ENCODE assay signal across 8 cellular contexts in the genomic region with DNA sequence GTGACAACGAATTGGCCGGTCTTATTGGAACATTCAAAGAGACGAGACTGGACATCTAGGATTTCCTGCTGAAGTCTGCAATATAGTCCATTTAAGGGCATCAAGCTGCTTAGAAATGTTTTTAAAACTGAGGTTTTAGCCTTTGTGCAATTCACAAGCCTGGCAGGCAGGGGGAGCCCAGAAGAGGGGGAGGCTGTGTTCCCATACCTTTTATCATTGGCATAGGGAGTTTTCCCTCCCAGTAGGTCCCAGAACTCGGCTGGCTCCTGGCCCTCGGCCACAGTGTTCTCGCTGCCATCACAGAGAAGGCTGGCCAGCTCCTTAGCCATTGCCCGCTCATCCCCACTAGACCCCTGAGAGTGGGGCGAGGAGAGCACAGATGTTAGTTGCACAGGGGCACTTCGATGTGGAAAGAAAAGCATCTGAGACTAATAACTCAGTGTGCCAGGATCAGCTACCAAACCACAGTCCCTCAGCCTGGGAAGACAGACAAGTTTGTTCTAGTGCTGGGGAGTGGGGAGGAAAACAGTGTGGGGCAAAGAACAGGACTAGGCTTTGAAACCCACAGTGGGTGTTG. TPM values are rescaled to one million over a fixed set of nuclear protein-coding genes. Genes with fewer than 3 reads are reported as not detected.
DNase-seq lines count a peak whose midpoint lies in the region; ATAC-seq, FAIRE-seq and TF ChIP-seq lines count a peak whose summit lies in the region.

No MANE protein-coding gene starts in this region.

- no peaks in the 10 kb centered on the region for H3K79me2 ChIP-seq in SK-N-SH (ENCODE audit: insufficient read depth)
- no peaks in the 10 kb centered on the region for H3K79me2 ChIP-seq in HepG2 (ENCODE audit: insufficient read depth, low read length)

- TF ChIP-seq RAD21 in SK-N-SH (IDR thresholded peaks at IDR 0.05; ENCODE audit: low read length) (peak; percentile 64), HepG2 (CRISPR knock-in tag; IDR thresholded peaks at IDR 0.05) (peak; percentile 54)

- H3F3A ChIP-seq in SK-N-SH (replicated peaks; ENCODE audit: insufficient read depth) = peaks cover 7% of the 10 kb centered on the region

- peak; percentile 54 for FAIRE-seq in HepG2 (lab: Jason Lieb, UNC)

- POLR2A ChIA-PET in SK-N-SH (lab: Yijun Ruan, JAX) = no interaction called here
- POLR2A ChIA-PET in HepG2 (lab: Yijun Ruan, JAX) = no interaction called here

- H3K4me3 ChIP-seq in SK-N-SH (ENCODE audit: low read depth in 2 of 2, low read length in 1 of 2) = no peak overlapping the region
- H3K4me3 ChIP-seq in HepG2 (replicated peaks in 1 of 3; ENCODE audit: insufficient read depth in 1 of 3, low read depth in 2 of 3, low read length in 3 of 3) = no peak overlapping the region
- H3K4me3 ChIP-seq in thoracic aorta = no peak overlapping the region

- BruUV-seq in HepG2 (replicated peaks; lab: Mats Ljungman, UMichigan) = no TSS peak

- H3K9me2 ChIP-seq in SK-N-SH = no peaks in the 10 kb centered on the region

- H3K9ac ChIP-seq in SK-N-SH = no peak overlapping the region
- H3K9ac ChIP-seq in HepG2 (ENCODE audit: insufficient read depth, low read depth, low read length) = no peak overlapping the region

- H3K27me3 ChIP-seq in SK-N-SH (ENCODE audit: insufficient read depth) (no peaks in the 10 kb centered on the region), HepG2 (ENCODE audit: control insufficient read depth in 1 of 2, insufficient read depth in 2 of 2, low read length in 2 of 2) (no peaks in the 10 kb centered on the region), thoracic aorta (replicated peaks; ENCODE audit: insufficient read depth) (no peaks in the 10 kb centered on the region)

- H3K9me3 ChIP-seq in SK-N-SH (no peaks in the 10 kb centered on the region), HepG2 (ENCODE audit: low read length) (no peaks in the 10 kb centered on the region), thoracic aorta (no peaks in the 10 kb centered on the region)

- peak; percentile 89 for ATAC-seq in HepG2
- peak; percentile 76 for ATAC-seq in thoracic aorta (ENCODE audit: insufficient number of reproducible peaks, low FRiP score, low read depth)
- ATAC-seq in GM18873 (IDR thresholded peaks at IDR 0.05; ENCODE audit: low FRiP score, unreplicated experiment) = no peak

- H3K27ac ChIP-seq in SK-N-SH (ENCODE audit: low read depth in 2 of 2, low read length in 1 of 2) (no peak overlapping the region), HepG2 (ENCODE audit: extremely low read length, insufficient read depth, low read length) (no peak overlapping the region), thoracic aorta (no peak overlapping the region)

- H3K36me3 ChIP-seq in SK-N-SH (replicated peaks in 1 of 2; ENCODE audit: control insufficient read depth in 1 of 2, insufficient read depth in 2 of 2, low read length in 1 of 2) = peaks cover 21 to 63% of the 10 kb centered on the region in 2 experiments
- peaks cover 6 to 16% of the 10 kb centered on the region in 2 experiments; a peak in 4 of 5 replicates for H3K36me3 ChIP-seq in HepG2 (replicated peaks in 1 of 2; ENCODE audit: control insufficient read depth in 1 of 2, insufficient read depth in 2 of 2, low read length in 2 of 2)
- H3K36me3 ChIP-seq in thoracic aorta = peaks cover 50% of the 10 kb centered on the region

- 56% methylated on average over 8 of the region's 9 CpGs for WGBS in SK-N-SH (ENCODE audit: low lambda C conversion rate)
- WGBS in HepG2 (ENCODE audit: low lambda C conversion rate) = 79% methylated on average over 8 of the region's 9 CpGs

- in situ Hi-C loops in HepG2 (cut with HindIII; ENCODE audit: extremely low pct_ligation_motif_present, low pct_unique_long_range_greater_than_20kb) = no loop called here

- DNase-seq in DMS153 treated with DMSO at 0.1 percent for 48 hours (lab: John Stamatoyannopoulos, UW; ENCODE audit: unreplicated experiment) (peak; percentile 17), HT1080 (ENCODE audit: low read depth) (peak; percentile 55), SK-N-SH (peak; percentile 68), HepG2 (ENCODE audit: low spot score) (peak; percentile 23), thoracic aorta (ENCODE audit: low spot score) (peak; percentile 22), NOMO-1 treated with DMSO at 0.1 percent for 48 hours (lab: John Stamatoyannopoulos, UW; ENCODE audit: unreplicated experiment) (no peak)
- peak; percentile 19 for DNase-seq in central memory CD4-positive, alpha-beta T cell

- no peak for TF ChIP-seq EP300 in SK-N-SH (IDR thresholded peaks at IDR 0.05; ENCODE audit: borderline replicate concordance in 1 of 2, low read depth in 1 of 2, low read length in 1 of 2)
- TF ChIP-seq EP300 in HepG2 (IDR thresholded peaks at IDR 0.05; ENCODE audit: low read depth in 2 of 2, low read length in 2 of 2) = no peak
- TF ChIP-seq EP300 in HepG2 (CRISPR knock-in tag; IDR thresholded peaks at IDR 0.05; ENCODE audit: borderline replicate concordance) = no peak

- CTCF ChIA-PET in SK-N-SH (lab: Yijun Ruan, JAX) = interaction anchor here (0.9 to 12.0 kb wide), 18 partner anchors 9 to 104 kb away, joined by 3 to 96 read pairs (median 6); a partner anchor contains a TSS
- CTCF ChIA-PET in HepG2 (lab: Yijun Ruan, JAX; ENCODE audit: low intra/inter-chr PET ratio, low total read pairs) = interaction anchor here (1.2 to 3.2 kb wide), 2 partner anchors 12 to 102 kb away, joined by 4 to 54 read pairs; no protein-coding TSS in a partner anchor

- no peaks in the 10 kb centered on the region; a peak in 1 of 4 replicates for H3K4me1 ChIP-seq in SK-N-SH (ENCODE audit: control insufficient read depth in 1 of 2, insufficient read depth in 2 of 2, low read depth in 1 of 2, low read length in 1 of 2)
- H3K4me1 ChIP-seq in HepG2 (ENCODE audit: insufficient read depth, low read length) = no peaks in the 10 kb centered on the region
- H3K4me1 ChIP-seq in thoracic aorta (ENCODE audit: control insufficient read depth in 1 of 2, low read depth in 2 of 2) = peaks cover 0 to 8% of the 10 kb centered on the region in 2 donors

- H2AFZ ChIP-seq in SK-N-SH (ENCODE audit: low read depth) (no peak overlapping the region), HepG2 (ENCODE audit: low read length) (no peak overlapping the region)

- TF ChIP-seq POLR2A in HepG2 (IDR thresholded peaks at IDR 0.05; ENCODE audit: insufficient read depth in 1 of 2, low read depth in 2 of 2, low read length in 2 of 2) = no peak

- TF ChIP-seq CTCF in SK-N-SH (IDR thresholded peaks at IDR 0.05) (peak; percentile 79), HepG2 (CRISPR knock-in tag; IDR thresholded peaks at IDR 0.05) (peak; percentile 80), thoracic aorta (IDR thresholded peaks at IDR 0.05) (peak; percentile 83)

- intact Hi-C loops in HepG2 (cut with micrococcal nuclease; ENCODE audit: unreplicated experiment) = loop anchor here (1.0 kb wide), 2 partner anchors 28 to 102 kb away; no protein-coding TSS in a partner anchor

- H3K4me2 ChIP-seq in SK-N-SH = no peak overlapping the region
- no peak overlapping the region for H3K4me2 ChIP-seq in HepG2 (ENCODE audit: low read depth, low read length)

- H4K20me1 ChIP-seq in SK-N-SH (ENCODE audit: insufficient read depth) = no peaks in the 10 kb centered on the region
- 0 out of 2 replicates have a peak, but pooled peaks cover 3% of the 10 kb centered on the region for H4K20me1 ChIP-seq in HepG2 (ENCODE audit: insufficient read depth, low read length)

RNA-seq across cellular contexts. Expression of a gene that starts 15.1 kb away (rescaled TPM):
- 0.13 TPM in 2 replicates for total RNA-seq in HT1080 (2014; rRNA removed; shearing (Covaris generic))
- polyA plus RNA-seq in HT1080 (2015; cell fraction: cytosol; rRNA removed) = 0.07 and 0.42 TPM in 2 replicates
- 0.36 and 0.71 TPM in 2 replicates for polyA plus RNA-seq in HT1080 (2015; cell fraction: nucleus; rRNA removed)
- polyA plus RNA-seq in SK-N-SH (2012; rRNA removed) = 4.7 and 5.2 TPM in 2 replicates
- polyA plus RNA-seq in SK-N-SH (2012; cell fraction: cytosol; rRNA removed) = 1.2 and 1.4 TPM in 2 replicates
- 29.9 and 32.6 TPM in 2 replicates for polyA plus RNA-seq in SK-N-SH (2012; cell fraction: nucleus; rRNA removed)
- 0.53 and 1.2 TPM in 2 replicates for total RNA-seq in HepG2 (2016; rRNA removed; fragmentation: Illumina TruSeq; extraction: Trizol)
- 0.18 and 0.30 TPM in 2 replicates for total RNA-seq in HepG2 (2016; cell fraction: cytosol; rRNA removed; fragmentation: Illumina TruSeq; extraction: Trizol; ENCODE audit: low read depth)
- total RNA-seq in HepG2 (2016; cell fraction: insoluble cytoplasmic fraction; rRNA removed; fragmentation: Illumina TruSeq; extraction: Trizol) = 0.52 and 0.54 TPM in 2 replicates
- total RNA-seq in HepG2 (2016; cell fraction: membrane; rRNA removed; fragmentation: Illumina TruSeq; extraction: Trizol) = 0.21 and 0.40 TPM in 2 replicates
- total RNA-seq in HepG2 (2016; cell fraction: nucleus; rRNA removed; fragmentation: Illumina TruSeq; extraction: Trizol) = 0.44 and 0.59 TPM in 2 replicates
- polyA plus RNA-seq in HepG2 (2011; rRNA removed) = 1.4 and 2.0 TPM in 2 replicates
- polyA plus RNA-seq in HepG2 (2011; cell fraction: cytosol; rRNA removed) = 0.56 and 0.60 TPM in 2 replicates
- polyA plus RNA-seq in HepG2 (2011; cell fraction: nucleus; rRNA removed) = 3.6 and 16.3 TPM in 2 replicates
- 1.6 and 2.2 TPM in 2 replicates for polyA plus RNA-seq in HepG2 (2012)
- 0.09 TPM in 1 of 2 replicates, not detected in the other for polyA plus RNA-seq in HepG2 (2016; cell fraction: cytosol; fragmentation: Illumina TruSeq; extraction: Trizol; ENCODE audit: low read depth)
- 0.40 and 0.47 TPM in 2 replicates for polyA plus RNA-seq in HepG2 (2016; cell fraction: insoluble cytoplasmic fraction; fragmentation: Illumina TruSeq; extraction: Trizol; ENCODE audit: low read depth)
- 0.12 and 0.19 TPM in 2 replicates for polyA plus RNA-seq in HepG2 (2016; cell fraction: membrane; fragmentation: Illumina TruSeq; extraction: Trizol; ENCODE audit: low read depth)
- polyA plus RNA-seq in HepG2 (2016; cell fraction: nucleus; fragmentation: Illumina TruSeq; extraction: Trizol; ENCODE audit: insufficient read depth, low read depth) = 1.2 and 1.8 TPM in 2 replicates
- polyA minus RNA-seq in HepG2 (2011; rRNA and poly(A)+ RNA removed; ENCODE audit: low replicate concordance) = 0.54 and 2.1 TPM in 2 replicates
- polyA minus RNA-seq in HepG2 (2011; cell fraction: cytosol; rRNA and poly(A)+ RNA removed) = 0.70 and 1.2 TPM in 2 replicates
- 3.6 and 3.7 TPM in 2 replicates for polyA minus RNA-seq in HepG2 (2011; cell fraction: nucleus; rRNA and poly(A)+ RNA removed)
- total RNA-seq in thoracic aorta = 10 to 100 TPM in 1 of 2 donors, 1 to 10 TPM in 1; 2.2 to 15.3 TPM

RNA-seq across cellular contexts. Expression of a gene that starts 20.8 kb away (rescaled TPM):
- 55.0 and 57.6 TPM in 2 replicates for total RNA-seq in HT1080 (2014; rRNA removed; shearing (Covaris generic))
- polyA plus RNA-seq in HT1080 (2015; cell fraction: cytosol; rRNA removed) = 33.4 and 46.3 TPM in 2 replicates
- polyA plus RNA-seq in HT1080 (2015; cell fraction: nucleus; rRNA removed) = 30.0 and 37.5 TPM in 2 replicates
- 23.0 and 28.7 TPM in 2 replicates for polyA plus RNA-seq in SK-N-SH (2012; rRNA removed)
- 21.6 and 24.8 TPM in 2 replicates for polyA plus RNA-seq in SK-N-SH (2012; cell fraction: cytosol; rRNA removed)
- polyA plus RNA-seq in SK-N-SH (2012; cell fraction: nucleus; rRNA removed) = 22.6 and 32.2 TPM in 2 replicates
- 68.3 and 89.7 TPM in 2 replicates for total RNA-seq in HepG2 (2016; rRNA removed; fragmentation: Illumina TruSeq; extraction: Trizol)
- total RNA-seq in HepG2 (2016; cell fraction: cytosol; rRNA removed; fragmentation: Illumina TruSeq; extraction: Trizol; ENCODE audit: low read depth) = 3.6 and 5.5 TPM in 2 replicates
- total RNA-seq in HepG2 (2016; cell fraction: insoluble cytoplasmic fraction; rRNA removed; fragmentation: Illumina TruSeq; extraction: Trizol) = 68.1 and 86.4 TPM in 2 replicates
- total RNA-seq in HepG2 (2016; cell fraction: membrane; rRNA removed; fragmentation: Illumina TruSeq; extraction: Trizol) = 11.5 and 12.6 TPM in 2 replicates
- 22.8 and 27.6 TPM in 2 replicates for total RNA-seq in HepG2 (2016; cell fraction: nucleus; rRNA removed; fragmentation: Illumina TruSeq; extraction: Trizol)
- 24.0 and 29.8 TPM in 2 replicates for polyA plus RNA-seq in HepG2 (2011; rRNA removed)
- polyA plus RNA-seq in HepG2 (2011; cell fraction: cytosol; rRNA removed) = 23.1 and 23.8 TPM in 2 replicates
- polyA plus RNA-seq in HepG2 (2011; cell fraction: nucleus; rRNA removed) = 7.3 and 7.5 TPM in 2 replicates
- 31.2 and 34.6 TPM in 2 replicates for polyA plus RNA-seq in HepG2 (2012)
- polyA plus RNA-seq in HepG2 (2016; cell fraction: cytosol; fragmentation: Illumina TruSeq; extraction: Trizol; ENCODE audit: low read depth) = 5.3 and 5.4 TPM in 2 replicates
- 85.2 and 97.5 TPM in 2 replicates for polyA plus RNA-seq in HepG2 (2016; cell fraction: insoluble cytoplasmic fraction; fragmentation: Illumina TruSeq; extraction: Trizol; ENCODE audit: low read depth)
- 10.7 TPM in 2 replicates for polyA plus RNA-seq in HepG2 (2016; cell fraction: membrane; fragmentation: Illumina TruSeq; extraction: Trizol; ENCODE audit: low read depth)
- 48.3 and 48.4 TPM in 2 replicates for polyA plus RNA-seq in HepG2 (2016; cell fraction: nucleus; fragmentation: Illumina TruSeq; extraction: Trizol; ENCODE audit: insufficient read depth, low read depth)
- 8.7 and 16.9 TPM in 2 replicates for polyA minus RNA-seq in HepG2 (2011; rRNA and poly(A)+ RNA removed; ENCODE audit: low replicate concordance)
- 6.6 and 10.7 TPM in 2 replicates for polyA minus RNA-seq in HepG2 (2011; cell fraction: cytosol; rRNA and poly(A)+ RNA removed)
- polyA minus RNA-seq in HepG2 (2011; cell fraction: nucleus; rRNA and poly(A)+ RNA removed) = 9.7 and 11.1 TPM in 2 replicates
- 10 to 100 TPM; 15.4 to 19.3 TPM for total RNA-seq in thoracic aorta

RNA-seq across cellular contexts. Expression of a gene that starts 31.0 kb away (rescaled TPM):
- total RNA-seq in HT1080 (2014; rRNA removed; shearing (Covaris generic)) = 3.7 and 7.0 TPM in 2 replicates
- 8.1 and 9.3 TPM in 2 replicates for polyA plus RNA-seq in HT1080 (2015; cell fraction: cytosol; rRNA removed)
- 6.6 and 8.9 TPM in 2 replicates for polyA plus RNA-seq in HT1080 (2015; cell fraction: nucleus; rRNA removed)
- polyA plus RNA-seq in SK-N-SH (2012; rRNA removed) (10.3 and 10.8 TPM in 2 replicates), HepG2 (2011; rRNA removed) (10.8 and 11.4 TPM in 2 replicates)
- 10.6 and 11.1 TPM in 2 replicates for polyA plus RNA-seq in SK-N-SH (2012; cell fraction: cytosol; rRNA removed)
- 12.7 and 13.1 TPM in 2 replicates for polyA plus RNA-seq in SK-N-SH (2012; cell fraction: nucleus; rRNA removed)
- total RNA-seq in HepG2 (2016; rRNA removed; fragmentation: Illumina TruSeq; extraction: Trizol) (4.7 and 6.6 TPM in 2 replicates), thoracic aorta (1 to 10 TPM; 7.0 to 9.7 TPM)
- 1.7 and 1.9 TPM in 2 replicates for total RNA-seq in HepG2 (2016; cell fraction: cytosol; rRNA removed; fragmentation: Illumina TruSeq; extraction: Trizol; ENCODE audit: low read depth)
- total RNA-seq in HepG2 (2016; cell fraction: insoluble cytoplasmic fraction; rRNA removed; fragmentation: Illumina TruSeq; extraction: Trizol) = 5.0 and 5.9 TPM in 2 replicates
- total RNA-seq in HepG2 (2016; cell fraction: membrane; rRNA removed; fragmentation: Illumina TruSeq; extraction: Trizol) = 6.1 TPM in 2 replicates
- total RNA-seq in HepG2 (2016; cell fraction: nucleus; rRNA removed; fragmentation: Illumina TruSeq; extraction: Trizol) = 3.5 and 3.8 TPM in 2 replicates
- polyA plus RNA-seq in HepG2 (2011; cell fraction: cytosol; rRNA removed) = 9.7 and 10.4 TPM in 2 replicates
- polyA plus RNA-seq in HepG2 (2011; cell fraction: nucleus; rRNA removed) = 8.1 and 9.8 TPM in 2 replicates
- polyA plus RNA-seq in HepG2 (2012) = 7.8 and 9.8 TPM in 2 replicates
- 1.3 and 1.5 TPM in 2 replicates for polyA plus RNA-seq in HepG2 (2016; cell fraction: cytosol; fragmentation: Illumina TruSeq; extraction: Trizol; ENCODE audit: low read depth)
- polyA plus RNA-seq in HepG2 (2016; cell fraction: insoluble cytoplasmic fraction; fragmentation: Illumina TruSeq; extraction: Trizol; ENCODE audit: low read depth) = 6.4 and 8.5 TPM in 2 replicates
- polyA plus RNA-seq in HepG2 (2016; cell fraction: membrane; fragmentation: Illumina TruSeq; extraction: Trizol; ENCODE audit: low read depth) = 5.3 and 6.0 TPM in 2 replicates
- polyA plus RNA-seq in HepG2 (2016; cell fraction: nucleus; fragmentation: Illumina TruSeq; extraction: Trizol; ENCODE audit: insufficient read depth, low read depth) = 10.5 TPM in 2 replicates
- 6.5 and 19.9 TPM in 2 replicates for polyA minus RNA-seq in HepG2 (2011; rRNA and poly(A)+ RNA removed; ENCODE audit: low replicate concordance)
- 5.5 and 6.4 TPM in 2 replicates for polyA minus RNA-seq in HepG2 (2011; cell fraction: cytosol; rRNA and poly(A)+ RNA removed)
- polyA minus RNA-seq in HepG2 (2011; cell fraction: nucleus; rRNA and poly(A)+ RNA removed) = 3.5 and 5.6 TPM in 2 replicates

RNA-seq across cellular contexts. Expression of a gene that starts 31.5 kb away (rescaled TPM):
- total RNA-seq in HT1080 (2014; rRNA removed; shearing (Covaris generic)) = 26.9 and 31.6 TPM in 2 replicates
- 13.5 and 15.5 TPM in 2 replicates for polyA plus RNA-seq in HT1080 (2015; cell fraction: cytosol; rRNA removed)
- polyA plus RNA-seq in HT1080 (2015; cell fraction: nucleus; rRNA removed) = 15.4 and 21.2 TPM in 2 replicates
- 28.0 and 33.2 TPM in 2 replicates for polyA plus RNA-seq in SK-N-SH (2012; rRNA removed)
- 21.1 and 21.7 TPM in 2 replicates for polyA plus RNA-seq in SK-N-SH (2012; cell fraction: cytosol; rRNA removed)
- 65.6 and 65.7 TPM in 2 replicates for polyA plus RNA-seq in SK-N-SH (2012; cell fraction: nucleus; rRNA removed)
- 34.7 and 35.5 TPM in 2 replicates for total RNA-seq in HepG2 (2016; rRNA removed; fragmentation: Illumina TruSeq; extraction: Trizol)
- total RNA-seq in HepG2 (2016; cell fraction: cytosol; rRNA removed; fragmentation: Illumina TruSeq; extraction: Trizol; ENCODE audit: low read depth) = 13.7 and 15.7 TPM in 2 replicates
- total RNA-seq in HepG2 (2016; cell fraction: insoluble cytoplasmic fraction; rRNA removed; fragmentation: Illumina TruSeq; extraction: Trizol) = 35.1 and 37.6 TPM in 2 replicates
- 18.6 and 19.7 TPM in 2 replicates for total RNA-seq in HepG2 (2016; cell fraction: membrane; rRNA removed; fragmentation: Illumina TruSeq; extraction: Trizol)
- total RNA-seq in HepG2 (2016; cell fraction: nucleus; rRNA removed; fragmentation: Illumina TruSeq; extraction: Trizol) = 22.7 and 26.8 TPM in 2 replicates
- polyA plus RNA-seq in HepG2 (2011; rRNA removed) = 36.9 and 38.3 TPM in 2 replicates
- 22.7 and 24.5 TPM in 2 replicates for polyA plus RNA-seq in HepG2 (2011; cell fraction: cytosol; rRNA removed)
- polyA plus RNA-seq in HepG2 (2011; cell fraction: nucleus; rRNA removed) = 38.6 and 43.0 TPM in 2 replicates
- polyA plus RNA-seq in HepG2 (2012) = 21.2 and 23.6 TPM in 2 replicates
- polyA plus RNA-seq in HepG2 (2016; cell fraction: cytosol; fragmentation: Illumina TruSeq; extraction: Trizol; ENCODE audit: low read depth) = 11.4 and 14.1 TPM in 2 replicates
- polyA plus RNA-seq in HepG2 (2016; cell fraction: insoluble cytoplasmic fraction; fragmentation: Illumina TruSeq; extraction: Trizol; ENCODE audit: low read depth) = 46.1 and 52.2 TPM in 2 replicates
- polyA plus RNA-seq in HepG2 (2016; cell fraction: membrane; fragmentation: Illumina TruSeq; extraction: Trizol; ENCODE audit: low read depth) = 15.5 and 17.6 TPM in 2 replicates
- 43.2 and 53.1 TPM in 2 replicates for polyA plus RNA-seq in HepG2 (2016; cell fraction: nucleus; fragmentation: Illumina TruSeq; extraction: Trizol; ENCODE audit: insufficient read depth, low read depth)
- polyA minus RNA-seq in HepG2 (2011; rRNA and poly(A)+ RNA removed; ENCODE audit: low replicate concordance) = 49.2 and 64.0 TPM in 2 replicates
- 9.4 and 10.6 TPM in 2 replicates for polyA minus RNA-seq in HepG2 (2011; cell fraction: cytosol; rRNA and poly(A)+ RNA removed)
- 58.3 and 58.5 TPM in 2 replicates for polyA minus RNA-seq in HepG2 (2011; cell fraction: nucleus; rRNA and poly(A)+ RNA removed)
- total RNA-seq in thoracic aorta = 10 to 100 TPM; 10.4 to 13.5 TPM

RNA-seq across cellular contexts. Expression of a gene that starts 36.5 kb away (rescaled TPM):
- total RNA-seq in HT1080 (2014; rRNA removed; shearing (Covaris generic)) = 0.17 and 0.19 TPM in 2 replicates
- 0.23 and 0.36 TPM in 2 replicates for polyA plus RNA-seq in HT1080 (2015; cell fraction: cytosol; rRNA removed)
- polyA plus RNA-seq in HT1080 (2015; cell fraction: nucleus; rRNA removed) = 2.6 and 4.1 TPM in 2 replicates
- polyA plus RNA-seq in SK-N-SH (2012; rRNA removed) = 1.7 and 2.3 TPM in 2 replicates
- 0.41 and 0.59 TPM in 2 replicates for polyA plus RNA-seq in SK-N-SH (2012; cell fraction: cytosol; rRNA removed)
- 19.4 TPM in 2 replicates for polyA plus RNA-seq in SK-N-SH (2012; cell fraction: nucleus; rRNA removed)
- total RNA-seq in HepG2 (2016; rRNA removed; fragmentation: Illumina TruSeq; extraction: Trizol) = 0.97 and 2.3 TPM in 2 replicates
- total RNA-seq in HepG2 (2016; cell fraction: cytosol; rRNA removed; fragmentation: Illumina TruSeq; extraction: Trizol; ENCODE audit: low read depth) = 0.51 and 0.53 TPM in 2 replicates
- total RNA-seq in HepG2 (2016; cell fraction: insoluble cytoplasmic fraction; rRNA removed; fragmentation: Illumina TruSeq; extraction: Trizol) = 0.70 and 2.8 TPM in 2 replicates
- 0.79 and 0.83 TPM in 2 replicates for total RNA-seq in HepG2 (2016; cell fraction: membrane; rRNA removed; fragmentation: Illumina TruSeq; extraction: Trizol)
- total RNA-seq in HepG2 (2016; cell fraction: nucleus; rRNA removed; fragmentation: Illumina TruSeq; extraction: Trizol) = 4.1 and 5.2 TPM in 2 replicates
- 3.0 and 3.4 TPM in 2 replicates for polyA plus RNA-seq in HepG2 (2011; rRNA removed)
- polyA plus RNA-seq in HepG2 (2011; cell fraction: cytosol; rRNA removed) = 0.86 and 1.2 TPM in 2 replicates
- polyA plus RNA-seq in HepG2 (2011; cell fraction: nucleus; rRNA removed) = 19.6 and 23.7 TPM in 2 replicates
- polyA plus RNA-seq in HepG2 (2012) = 1.4 and 2.3 TPM in 2 replicates
- 0.29 and 0.36 TPM in 2 replicates for polyA plus RNA-seq in HepG2 (2016; cell fraction: cytosol; fragmentation: Illumina TruSeq; extraction: Trizol; ENCODE audit: low read depth)
- 1.1 and 1.2 TPM in 2 replicates for polyA plus RNA-seq in HepG2 (2016; cell fraction: insoluble cytoplasmic fraction; fragmentation: Illumina TruSeq; extraction: Trizol; ENCODE audit: low read depth)
- polyA plus RNA-seq in HepG2 (2016; cell fraction: membrane; fragmentation: Illumina TruSeq; extraction: Trizol; ENCODE audit: low read depth) = 0.59 and 0.77 TPM in 2 replicates
- 6.9 and 9.0 TPM in 2 replicates for polyA plus RNA-seq in HepG2 (2016; cell fraction: nucleus; fragmentation: Illumina TruSeq; extraction: Trizol; ENCODE audit: insufficient read depth, low read depth)
- polyA minus RNA-seq in HepG2 (2011; rRNA and poly(A)+ RNA removed; ENCODE audit: low replicate concordance) = 5.9 and 7.2 TPM in 2 replicates
- 0.40 and 1.9 TPM in 2 replicates for polyA minus RNA-seq in HepG2 (2011; cell fraction: cytosol; rRNA and poly(A)+ RNA removed)
- 15.7 and 19.3 TPM in 2 replicates for polyA minus RNA-seq in HepG2 (2011; cell fraction: nucleus; rRNA and poly(A)+ RNA removed)
- 1 to 10 TPM in 1 of 2 donors, under 1 TPM in 1; 0.81 to 2.2 TPM for total RNA-seq in thoracic aorta
